ENCODE assay signal across 8 cellular contexts in the genomic region with DNA sequence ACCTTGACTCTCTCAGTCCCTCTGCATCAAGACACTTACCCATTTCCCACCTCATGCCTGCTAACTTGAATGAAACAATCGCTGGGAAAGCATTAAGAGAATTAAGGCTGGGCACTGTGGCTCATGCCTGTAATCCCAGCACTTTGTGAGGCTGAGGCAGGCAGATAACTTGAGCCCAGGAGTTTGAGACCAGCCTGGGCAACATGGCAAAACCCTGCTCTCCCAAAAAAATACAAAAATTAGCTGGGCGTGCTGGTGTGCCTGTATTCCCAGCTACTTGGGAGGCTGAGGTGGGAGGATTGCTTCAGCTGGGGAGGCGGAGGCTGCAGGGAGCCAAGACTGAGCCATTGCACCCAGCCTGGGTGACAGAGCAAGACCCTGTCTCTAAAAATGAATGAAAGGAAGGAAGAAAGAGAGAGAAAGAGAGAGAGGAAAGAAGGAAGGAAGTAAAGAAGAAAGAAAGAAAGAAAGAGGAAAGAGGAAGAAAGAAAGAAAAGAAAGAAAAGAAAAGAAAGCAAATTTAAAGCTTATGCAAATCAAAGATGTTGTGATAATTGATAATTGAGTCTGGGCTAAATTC.
DNase-seq lines count a peak whose midpoint lies in the region; ATAC-seq and TF ChIP-seq lines count a peak whose summit lies in the region.

No MANE protein-coding gene starts in this region.

- in situ Hi-C loops in HAP-1 (cut with MboI; ENCODE audit: low sequenced_read_pairs): loop anchor here (25.0 kb wide), 1 partner anchor 1135 kb away; no protein-coding TSS in a partner anchor

- H3K36me3 ChIP-seq in rectal smooth muscle tissue (ENCODE audit: control insufficient read depth, insufficient read depth, low read length) (no peaks in the 10 kb centered on the region), HAP-1 (replicated peaks) (no peaks in the 10 kb centered on the region)

- TF ChIP-seq CTCF in GM12865 (IDR thresholded peaks at IDR 0.05; ENCODE audit: insufficient read depth, low read depth, low read length, missing control alignments) (no peak), fibroblast of pulmonary artery (IDR thresholded peaks at IDR 0.05; ENCODE audit: low read length, missing control alignments) (no peak)

- no peaks in the 10 kb centered on the region for H3K9me3 ChIP-seq in HAP-1

- H3K9ac ChIP-seq in rectal smooth muscle tissue (ENCODE audit: low read length): no peak overlapping the region

- DNase-seq in GM12865 (ENCODE audit: low read depth) (no peak), fibroblast of pulmonary artery (ENCODE audit: low read depth) (peak; percentile 40), HAP-1 (ENCODE audit: low spot score in 2 of 2) (no peak), T1000 (lab: John Stamatoyannopoulos, UW) (no peak), GDM1 (lab: John Stamatoyannopoulos, UW) (no peak)

- H3K27me3 ChIP-seq in rectal smooth muscle tissue (ENCODE audit: control insufficient read depth, insufficient read depth, low read length): no peaks in the 10 kb centered on the region
- no peaks in the 10 kb centered on the region for H3K27me3 ChIP-seq in HAP-1 (ENCODE audit: low read depth)

- peaks cover 15% of the 10 kb centered on the region for H3K4me1 ChIP-seq in rectal smooth muscle tissue (ENCODE audit: control insufficient read depth, insufficient read depth, low read length)
- peaks cover 3% of the 10 kb centered on the region; the same call in 1 of the 2 replicates for H3K4me1 ChIP-seq in HAP-1

- no peak overlapping the region for H3K27ac ChIP-seq in rectal smooth muscle tissue (ENCODE audit: low read depth, low read length)

- peak overlapping the region; percentile 8; the same call in 1 of the 2 replicates for H3K4me3 ChIP-seq in GM12865 (ENCODE audit: low read depth, low read length)
- H3K4me3 ChIP-seq in fibroblast of pulmonary artery (replicated peaks; ENCODE audit: low read depth, low read length): peak overlapping the region; percentile 94
- H3K4me3 ChIP-seq in rectal smooth muscle tissue (ENCODE audit: low read length): peak overlapping the region; percentile 38
- H3K4me3 ChIP-seq in HAP-1: no peak overlapping the region

- peak; percentile 0; the same call in 1 of the 3 replicates for ATAC-seq in SK-N-SH treated with all-trans-retinoic acid at 6 μM for 48 hours
- ATAC-seq in GM18870 (IDR thresholded peaks at IDR 0.05; ENCODE audit: unreplicated experiment): no peak

TF ChIP-seq in SK-N-SH treated with all-trans-retinoic acid at 6 μM for 48 hours, 23 proteins besides CTCF, POLR2A, EP300 and RAD21:
- TF ChIP-seq ZFP30 (CRISPR knock-in tag; IDR thresholded peaks at IDR 0.05): no peak
- TF ChIP-seq BACH2 (CRISPR knock-in tag; IDR thresholded peaks at IDR 0.05; ENCODE audit: borderline replicate concordance): no peak
- no peak for TF ChIP-seq TCF4 (CRISPR knock-in tag; IDR thresholded peaks at IDR 0.05; ENCODE audit: borderline replicate concordance)
- no peak for TF ChIP-seq ARNTL (CRISPR knock-in tag; IDR thresholded peaks at IDR 0.05; ENCODE audit: borderline replicate concordance, low read depth)
- TF ChIP-seq OSR1 (CRISPR knock-in tag; IDR thresholded peaks at IDR 0.05): no peak
- TF ChIP-seq ESRRG (CRISPR knock-in tag; IDR thresholded peaks at IDR 0.05): no peak
- TF ChIP-seq GLIS3 (CRISPR knock-in tag; IDR thresholded peaks at IDR 0.05): 0 out of 2 replicates have a peak, but pooled peaks have one; percentile 14
- no peak for TF ChIP-seq PPARA (CRISPR knock-in tag; IDR thresholded peaks at IDR 0.05; ENCODE audit: borderline replicate concordance)
